In genomic region chr11:27770576-27770975, GRCh38 we compare ENCODE assay signal across 1 cellular context.
TF ChIP-seq lines count a peak whose summit lies in the region.

No MANE protein-coding gene starts in this region.

TF ChIP-seq in GM12878, 131 proteins besides CTCF, POLR2A, EP300 and RAD21:
- no peak for TF ChIP-seq ZNF687 (IDR thresholded peaks at IDR 0.05)
- no peak for TF ChIP-seq HSF1 (IDR thresholded peaks at IDR 0.05; ENCODE audit: low read depth, low read length)
- TF ChIP-seq HCFC1 (IDR thresholded peaks at IDR 0.05; ENCODE audit: low read length) = no peak
TF ChIP-seq in GM12878: peak in this region for 0.
